ENCODE assay signal across 1 cellular context in the genomic region with DNA sequence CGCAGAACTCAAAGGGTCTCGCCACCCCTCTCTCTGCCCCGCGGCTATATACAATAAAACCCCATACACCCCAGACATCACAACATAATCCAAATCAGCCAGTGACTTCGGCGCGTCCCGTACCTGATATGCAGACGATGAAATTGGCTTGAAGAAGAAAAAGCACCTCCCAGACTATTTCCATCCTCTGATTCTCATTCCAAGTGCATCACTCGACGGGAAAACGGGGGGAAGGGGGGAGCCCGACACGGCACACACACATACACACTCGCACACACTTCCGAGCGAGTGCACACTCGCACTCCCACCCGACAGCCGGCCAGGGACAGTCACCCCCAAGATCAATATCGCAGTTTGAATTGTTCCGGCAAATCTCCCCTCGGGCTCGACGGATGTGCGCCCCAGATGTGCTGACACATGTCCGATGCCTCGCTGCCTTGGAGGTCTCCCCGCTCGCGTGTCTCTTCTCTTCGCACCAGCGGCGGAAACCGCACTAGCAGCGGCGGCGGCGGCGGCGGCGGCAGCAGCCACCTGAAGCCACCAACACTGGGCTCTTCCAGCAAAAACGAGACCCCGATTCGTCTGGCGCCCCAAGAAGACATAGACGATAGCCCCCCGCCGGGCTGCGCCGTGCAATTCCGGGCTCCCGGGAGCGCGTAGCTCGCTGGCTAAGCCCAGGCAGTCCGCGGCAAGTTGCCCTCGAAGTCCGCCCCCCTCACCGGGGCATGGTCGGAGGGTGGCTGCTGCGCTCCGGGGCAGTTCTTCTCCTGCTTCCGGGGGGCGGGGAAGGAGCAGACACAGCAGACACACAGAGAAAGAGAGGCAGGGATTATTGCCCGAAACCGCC.
A peak's percentile ranks its signal among the peaks of the same experiment; 100 is the strongest.
TF ChIP-seq lines count a peak whose summit lies in the region.

No MANE protein-coding gene starts in this region.

TF ChIP-seq in WTC11, 78 proteins besides CTCF, POLR2A, EP300 and RAD21 (continued from another document):
- TF ChIP-seq, protein P1, sequence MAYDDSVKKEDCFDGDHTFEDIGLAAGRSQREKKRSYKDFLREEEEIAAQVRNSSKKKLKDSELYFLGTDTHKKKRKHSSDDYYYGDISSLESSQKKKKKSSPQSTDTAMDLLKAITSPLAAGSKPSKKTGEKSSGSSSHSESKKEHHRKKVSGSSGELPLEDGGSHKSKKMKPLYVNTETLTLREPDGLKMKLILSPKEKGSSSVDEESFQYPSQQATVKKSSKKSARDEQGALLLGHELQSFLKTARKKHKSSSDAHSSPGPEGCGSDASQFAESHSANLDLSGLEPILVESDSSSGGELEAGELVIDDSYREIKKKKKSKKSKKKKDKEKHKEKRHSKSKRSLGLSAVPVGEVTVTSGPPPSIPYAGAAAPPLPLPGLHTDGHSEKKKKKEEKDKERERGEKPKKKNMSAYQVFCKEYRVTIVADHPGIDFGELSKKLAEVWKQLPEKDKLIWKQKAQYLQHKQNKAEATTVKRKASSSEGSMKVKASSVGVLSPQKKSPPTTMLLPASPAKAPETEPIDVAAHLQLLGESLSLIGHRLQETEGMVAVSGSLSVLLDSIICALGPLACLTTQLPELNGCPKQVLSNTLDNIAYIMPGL (CRISPR knock-in tag; IDR thresholded peaks at IDR 0.05), result 0 out of 2 replicates have a peak, but pooled peaks have one; percentile 31
- TF ChIP-seq, protein P2, sequence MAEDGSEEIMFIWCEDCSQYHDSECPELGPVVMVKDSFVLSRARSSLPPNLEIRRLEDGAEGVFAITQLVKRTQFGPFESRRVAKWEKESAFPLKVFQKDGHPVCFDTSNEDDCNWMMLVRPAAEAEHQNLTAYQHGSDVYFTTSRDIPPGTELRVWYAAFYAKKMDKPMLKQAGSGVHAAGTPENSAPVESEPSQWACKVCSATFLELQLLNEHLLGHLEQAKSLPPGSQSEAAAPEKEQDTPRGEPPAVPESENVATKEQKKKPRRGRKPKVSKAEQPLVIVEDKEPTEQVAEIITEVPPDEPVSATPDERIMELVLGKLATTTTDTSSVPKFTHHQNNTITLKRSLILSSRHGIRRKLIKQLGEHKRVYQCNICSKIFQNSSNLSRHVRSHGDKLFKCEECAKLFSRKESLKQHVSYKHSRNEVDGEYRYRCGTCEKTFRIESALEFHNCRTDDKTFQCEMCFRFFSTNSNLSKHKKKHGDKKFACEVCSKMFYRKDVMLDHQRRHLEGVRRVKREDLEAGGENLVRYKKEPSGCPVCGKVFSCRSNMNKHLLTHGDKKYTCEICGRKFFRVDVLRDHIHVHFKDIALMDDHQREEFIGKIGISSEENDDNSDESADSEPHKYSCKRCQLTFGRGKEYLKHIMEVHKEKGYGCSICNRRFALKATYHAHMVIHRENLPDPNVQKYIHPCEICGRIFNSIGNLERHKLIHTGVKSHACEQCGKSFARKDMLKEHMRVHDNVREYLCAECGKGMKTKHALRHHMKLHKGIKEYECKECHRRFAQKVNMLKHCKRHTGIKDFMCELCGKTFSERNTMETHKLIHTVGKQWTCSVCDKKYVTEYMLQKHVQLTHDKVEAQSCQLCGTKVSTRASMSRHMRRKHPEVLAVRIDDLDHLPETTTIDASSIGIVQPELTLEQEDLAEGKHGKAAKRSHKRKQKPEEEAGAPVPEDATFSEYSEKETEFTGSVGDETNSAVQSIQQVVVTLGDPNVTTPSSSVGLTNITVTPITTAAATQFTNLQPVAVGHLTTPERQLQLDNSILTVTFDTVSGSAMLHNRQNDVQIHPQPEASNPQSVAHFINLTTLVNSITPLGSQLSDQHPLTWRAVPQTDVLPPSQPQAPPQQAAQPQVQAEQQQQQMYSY (CRISPR knock-in tag; IDR thresholded peaks at IDR 0.05), result no peak
- no peak for TF ChIP-seq ESRRA (CRISPR knock-in tag; IDR thresholded peaks at IDR 0.05; ENCODE audit: borderline replicate concordance)
- TF ChIP-seq, protein P3, sequence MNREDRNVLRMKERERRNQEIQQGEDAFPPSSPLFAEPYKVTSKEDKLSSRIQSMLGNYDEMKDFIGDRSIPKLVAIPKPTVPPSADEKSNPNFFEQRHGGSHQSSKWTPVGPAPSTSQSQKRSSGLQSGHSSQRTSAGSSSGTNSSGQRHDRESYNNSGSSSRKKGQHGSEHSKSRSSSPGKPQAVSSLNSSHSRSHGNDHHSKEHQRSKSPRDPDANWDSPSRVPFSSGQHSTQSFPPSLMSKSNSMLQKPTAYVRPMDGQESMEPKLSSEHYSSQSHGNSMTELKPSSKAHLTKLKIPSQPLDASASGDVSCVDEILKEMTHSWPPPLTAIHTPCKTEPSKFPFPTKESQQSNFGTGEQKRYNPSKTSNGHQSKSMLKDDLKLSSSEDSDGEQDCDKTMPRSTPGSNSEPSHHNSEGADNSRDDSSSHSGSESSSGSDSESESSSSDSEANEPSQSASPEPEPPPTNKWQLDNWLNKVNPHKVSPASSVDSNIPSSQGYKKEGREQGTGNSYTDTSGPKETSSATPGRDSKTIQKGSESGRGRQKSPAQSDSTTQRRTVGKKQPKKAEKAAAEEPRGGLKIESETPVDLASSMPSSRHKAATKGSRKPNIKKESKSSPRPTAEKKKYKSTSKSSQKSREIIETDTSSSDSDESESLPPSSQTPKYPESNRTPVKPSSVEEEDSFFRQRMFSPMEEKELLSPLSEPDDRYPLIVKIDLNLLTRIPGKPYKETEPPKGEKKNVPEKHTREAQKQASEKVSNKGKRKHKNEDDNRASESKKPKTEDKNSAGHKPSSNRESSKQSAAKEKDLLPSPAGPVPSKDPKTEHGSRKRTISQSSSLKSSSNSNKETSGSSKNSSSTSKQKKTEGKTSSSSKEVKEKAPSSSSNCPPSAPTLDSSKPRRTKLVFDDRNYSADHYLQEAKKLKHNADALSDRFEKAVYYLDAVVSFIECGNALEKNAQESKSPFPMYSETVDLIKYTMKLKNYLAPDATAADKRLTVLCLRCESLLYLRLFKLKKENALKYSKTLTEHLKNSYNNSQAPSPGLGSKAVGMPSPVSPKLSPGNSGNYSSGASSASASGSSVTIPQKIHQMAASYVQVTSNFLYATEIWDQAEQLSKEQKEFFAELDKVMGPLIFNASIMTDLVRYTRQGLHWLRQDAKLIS (CRISPR knock-in tag; IDR thresholded peaks at IDR 0.05; ENCODE audit: borderline replicate concordance), result no peak
- TF ChIP-seq, protein P4, sequence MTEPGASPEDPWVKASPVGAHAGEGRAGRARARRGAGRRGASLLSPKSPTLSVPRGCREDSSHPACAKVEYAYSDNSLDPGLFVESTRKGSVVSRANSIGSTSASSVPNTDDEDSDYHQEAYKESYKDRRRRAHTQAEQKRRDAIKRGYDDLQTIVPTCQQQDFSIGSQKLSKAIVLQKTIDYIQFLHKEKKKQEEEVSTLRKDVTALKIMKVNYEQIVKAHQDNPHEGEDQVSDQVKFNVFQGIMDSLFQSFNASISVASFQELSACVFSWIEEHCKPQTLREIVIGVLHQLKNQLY (CRISPR knock-in tag; IDR thresholded peaks at IDR 0.05), result no peak
- TF ChIP-seq, protein P5, sequence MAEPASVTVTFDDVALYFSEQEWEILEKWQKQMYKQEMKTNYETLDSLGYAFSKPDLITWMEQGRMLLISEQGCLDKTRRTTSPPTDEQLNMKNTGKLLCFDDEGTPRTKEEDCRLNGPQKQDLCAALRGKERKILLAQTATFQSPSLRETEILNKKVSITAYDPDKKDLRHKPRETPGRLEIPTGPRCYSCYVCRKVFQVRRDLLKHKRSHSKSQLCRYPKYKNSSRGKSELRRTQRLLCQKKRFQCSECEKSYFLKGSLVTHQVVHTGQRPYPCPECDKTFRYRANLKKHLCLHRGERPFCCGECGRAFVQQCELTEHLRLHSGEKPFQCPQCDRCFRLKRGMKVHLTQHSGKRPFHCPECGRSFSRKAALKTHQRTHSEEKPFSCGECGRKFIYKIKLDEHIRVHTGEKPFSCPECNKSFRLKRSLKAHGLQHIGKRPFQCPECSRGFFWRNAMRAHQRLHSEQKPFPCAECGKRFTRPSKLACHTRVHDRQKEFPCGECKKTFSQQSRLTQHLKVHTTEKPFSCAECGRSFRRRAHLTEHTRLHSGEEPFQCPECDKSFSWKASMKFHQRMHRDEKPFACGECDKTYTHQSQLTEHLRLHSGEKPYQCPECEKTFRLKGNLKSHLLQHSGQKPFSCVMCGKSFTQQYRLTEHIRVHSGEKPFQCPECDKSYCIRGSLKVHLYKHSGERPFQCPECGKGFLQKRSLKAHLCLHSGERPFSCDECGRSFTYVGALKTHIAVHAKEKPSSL (CRISPR knock-in tag; conservative IDR thresholded peaks at IDR 0.05), result no peak
- TF ChIP-seq ZNF317 (CRISPR knock-in tag; IDR thresholded peaks at IDR 0.05; ENCODE audit: borderline replicate concordance, low read depth), result no peak
- no peak for TF ChIP-seq NR3C1 (CRISPR knock-in tag; conservative IDR thresholded peaks at IDR 0.05; ENCODE audit: low read depth)
- TF ChIP-seq GABPB1 (CRISPR knock-in tag; IDR thresholded peaks at IDR 0.05), result no peak
- TF ChIP-seq NFYB (CRISPR knock-in tag; conservative IDR thresholded peaks at IDR 0.05; ENCODE audit: low read depth), result no peak
- TF ChIP-seq, protein P6, sequence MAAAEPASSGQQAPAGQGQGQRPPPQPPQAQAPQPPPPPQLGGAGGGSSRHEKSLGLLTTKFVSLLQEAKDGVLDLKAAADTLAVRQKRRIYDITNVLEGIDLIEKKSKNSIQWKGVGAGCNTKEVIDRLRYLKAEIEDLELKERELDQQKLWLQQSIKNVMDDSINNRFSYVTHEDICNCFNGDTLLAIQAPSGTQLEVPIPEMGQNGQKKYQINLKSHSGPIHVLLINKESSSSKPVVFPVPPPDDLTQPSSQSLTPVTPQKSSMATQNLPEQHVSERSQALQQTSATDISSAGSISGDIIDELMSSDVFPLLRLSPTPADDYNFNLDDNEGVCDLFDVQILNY (CRISPR knock-in tag; IDR thresholded peaks at IDR 0.05), result no peak; the same call in 1 of the 2 replicates
- no peak for TF ChIP-seq RORB (CRISPR knock-in tag; IDR thresholded peaks at IDR 0.05)
- TF ChIP-seq, protein P7, sequence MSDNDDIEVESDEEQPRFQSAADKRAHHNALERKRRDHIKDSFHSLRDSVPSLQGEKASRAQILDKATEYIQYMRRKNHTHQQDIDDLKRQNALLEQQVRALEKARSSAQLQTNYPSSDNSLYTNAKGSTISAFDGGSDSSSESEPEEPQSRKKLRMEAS (CRISPR knock-in tag; IDR thresholded peaks at IDR 0.05), result peak; percentile 50
- no peak for TF ChIP-seq ZBTB21 (CRISPR knock-in tag; IDR thresholded peaks at IDR 0.05; ENCODE audit: borderline replicate concordance)
- no peak for TF ChIP-seq SMAD4 (CRISPR knock-in tag; IDR thresholded peaks at IDR 0.05)
- no peak for TF ChIP-seq EMX1 (CRISPR knock-in tag; IDR thresholded peaks at IDR 0.05)
- TF ChIP-seq NFATC4 (CRISPR knock-in tag; IDR thresholded peaks at IDR 0.05), result no peak
- no peak for TF ChIP-seq SP1 (CRISPR knock-in tag; conservative IDR thresholded peaks at IDR 0.05)
- TF ChIP-seq MYBL2 (CRISPR knock-in tag; IDR thresholded peaks at IDR 0.05), result 0 out of 2 replicates have a peak, but pooled peaks have one; percentile 24
- TF ChIP-seq CREB1 (CRISPR knock-in tag; IDR thresholded peaks at IDR 0.05), result no peak
- TF ChIP-seq PRRX2 (CRISPR knock-in tag; IDR thresholded peaks at IDR 0.05), result no peak
